23 cellular contexts compared by ENCODE assay signal in genomic region chr12:109378579-109378978, GRCh38. TPM values are rescaled to one million over a fixed set of nuclear protein-coding genes. Genes with fewer than 3 reads are reported as not detected.
"Had no signal": no experiment of that assay in that cellular context is flagged by ENCODE, and none has a peak within 500 bp of the region (broad histone marks: within the 10 kb centered on the region; RNA-seq: fewer than 3 reads in every experiment).

No MANE protein-coding gene starts in this region.

- DNase-seq: activated CD4-positive, alpha-beta T cell treated with anti-CD3 and anti-CD28 coated beads for 48 hours; activated CD4-positive, alpha-beta T cell treated with anti-CD3 and anti-CD28 coated beads, Interleukin-2, amount 50 U/mL, for 4 hours; activated CD8-positive, alpha-beta memory T cell treated with anti-CD3 and anti-CD28 coated beads, Interleukin-2, amount 50 U/mL, for 48 hours; activated CD8-positive, alpha-beta T cell treated with anti-CD3 and anti-CD28 coated beads, Interleukin-2, amount 10 ng/mL, durations not matched to agents 7 days and 5 days; activated effector memory CD4-positive, alpha-beta T cell treated with Interleukin-2 at 50 U/mL for 16 hours; activated naive CD4-positive, alpha-beta T cell; activated T-cell treated with anti-CD3 and anti-CD28 coated beads, Interleukin-2, amount 50 U/mL, for 1 hour; aorta; caudate nucleus; NCI-H1105 treated with DMSO at 0.1 percent for 48 hours; NCI-H1436 treated with DMSO at 0.1 percent for 48 hours; NCI-H1930; NCI-H345; NCI-H510A; NCI-H526 treated with DMSO at 0.1 percent for 48 hours; PC-9; SIG-M5; T-helper 17 cell; T-helper 9 cell had no signal

- H3K9me3 Mint-ChIP-seq: activated naive CD4-positive, alpha-beta T cell treated with anti-CD3 and anti-CD28 coated beads, Interleukin-2, amount 50 U/mL, for 24 hours had no signal

- ATAC-seq: activated CD4-positive, CD25-positive, alpha-beta regulatory T cell treated with anti-CD3 and anti-CD28 coated beads, Interleukin-2, amount 50 U/mL, for 24 hours; activated CD8-positive, alpha-beta T cell treated with anti-CD3 and anti-CD28 coated beads, Interleukin-2, amount 10 ng/mL, durations not matched to agents 7 days and 5 days; T-helper 17 cell had no signal

- H3K36me3 Mint-ChIP-seq: activated naive CD4-positive, alpha-beta T cell treated with anti-CD3 and anti-CD28 coated beads, Interleukin-2, amount 50 U/mL, for 24 hours had no signal

- H3K27ac Mint-ChIP-seq: activated CD8-positive, alpha-beta T cell treated with anti-CD3 and anti-CD28 coated beads, Interleukin-2, amount 10 ng/mL, durations not matched to agents 7 days and 5 days; activated naive CD4-positive, alpha-beta T cell treated with anti-CD3 and anti-CD28 coated beads, Interleukin-2, amount 50 U/mL, for 24 hours; T-helper 17 cell had no signal

- H3K4me3 Mint-ChIP-seq: activated CD8-positive, alpha-beta T cell treated with anti-CD3 and anti-CD28 coated beads, Interleukin-2, amount 10 ng/mL, durations not matched to agents 7 days and 5 days; activated naive CD4-positive, alpha-beta T cell treated with anti-CD3 and anti-CD28 coated beads, Interleukin-2, amount 50 U/mL, for 24 hours; T-helper 17 cell had no signal

- H3K4me1 Mint-ChIP-seq: activated naive CD4-positive, alpha-beta T cell treated with anti-CD3 and anti-CD28 coated beads, Interleukin-2, amount 50 U/mL, for 24 hours; T-helper 17 cell had no signal

RNA-seq across cellular contexts. Expression of gene MYO1H, which starts 30.9 kb away (rescaled TPM):
- total RNA-seq: activated CD8-positive, alpha-beta T cell treated with anti-CD3 and anti-CD28 coated beads, Interleukin-2, amount 10 ng/mL, durations not matched to agents 7 days and 5 days; aorta; chondrocyte; PC-9; RPMI7951; T-helper 17 cell had no signal
- polyA plus RNA-seq: aorta had no signal
